Comparison of ENCODE assay signal across 1 cellular context in genomic region chr6:111743318-111743717, GRCh38.
TF ChIP-seq lines count a peak whose summit lies in the region.

No MANE protein-coding gene starts in this region.

TF ChIP-seq in GM23338, 12 proteins besides CTCF, POLR2A, EP300 and RAD21 (continued from another document):
- TF ChIP-seq ZNF462 (CRISPR knock-in tag; IDR thresholded peaks at IDR 0.05) (no peak), POLR2AphosphoS5 (IDR thresholded peaks at IDR 0.05; ENCODE audit: low read depth) (no peak), REST (IDR thresholded peaks at IDR 0.05; ENCODE audit: unreplicated experiment) (no peak), EZH2phosphoT487 (IDR thresholded peaks at IDR 0.05; ENCODE audit: unreplicated experiment) (no peak), CREB1 (CRISPR knock-in tag; IDR thresholded peaks at IDR 0.05; ENCODE audit: low read depth) (no peak), STAT1 (IDR thresholded peaks at IDR 0.05; ENCODE audit: unreplicated experiment) (no peak), ETS1 (IDR thresholded peaks at IDR 0.05) (no peak), NANOG (IDR thresholded peaks at IDR 0.05; ENCODE audit: borderline replicate concordance) (no peak), ZNF114 (CRISPR knock-in tag; IDR thresholded peaks at IDR 0.05) (no peak)
